1 cellular context compared by ENCODE assay signal in genomic region chr21:27277122-27277521, GRCh38.
TF ChIP-seq lines count a peak whose summit lies in the region.

No MANE protein-coding gene starts in this region.

TF ChIP-seq in IMR-90, 13 proteins besides CTCF, POLR2A, EP300 and RAD21:
- TF ChIP-seq BHLHE40 (IDR thresholded peaks at IDR 0.05; ENCODE audit: low read depth, low read length) (no peak), CEBPB (IDR thresholded peaks at IDR 0.05; ENCODE audit: low read depth, low read length) (no peak), MAZ (IDR thresholded peaks at IDR 0.05; ENCODE audit: borderline replicate concordance, low read depth, low read length) (no peak), RCOR1 (IDR thresholded peaks at IDR 0.05; ENCODE audit: insufficient replicate concordance, low read length) (no peak), NFE2L2 (IDR thresholded peaks at IDR 0.05; ENCODE audit: low read depth, low read length) (no peak), RFX5 (IDR thresholded peaks at IDR 0.05; ENCODE audit: low read depth, low read length) (no peak), CHD1 (IDR thresholded peaks at IDR 0.05; ENCODE audit: low read depth, low read length) (no peak), MAFK (IDR thresholded peaks at IDR 0.05; ENCODE audit: low read depth, low read length) (no peak), FOS (IDR thresholded peaks at IDR 0.05; ENCODE audit: low read depth, low read length) (no peak), USF2 (IDR thresholded peaks at IDR 0.05; ENCODE audit: low read depth, low read length) (no peak), ELK1 (IDR thresholded peaks at IDR 0.05; ENCODE audit: borderline replicate concordance, low read depth, low read length) (no peak), MXI1 (IDR thresholded peaks at IDR 0.05; ENCODE audit: borderline replicate concordance, low read depth, low read length) (no peak), SMC3 (IDR thresholded peaks at IDR 0.05; ENCODE audit: low read depth, low read length) (no peak)
